10 cellular contexts compared by ENCODE assay signal in genomic region chr4:186765138-186765537, GRCh38. TPM values are rescaled to one million over a fixed set of nuclear protein-coding genes. Genes with fewer than 3 reads are reported as not detected.
DNase-seq lines count a peak whose midpoint lies in the region; ATAC-seq, FAIRE-seq and TF ChIP-seq lines count a peak whose summit lies in the region.
"Had no signal": no experiment of that assay in that cellular context is flagged by ENCODE, and none has a peak within 500 bp of the region (broad histone marks: within the 10 kb centered on the region; RNA-seq: fewer than 3 reads in every experiment).

No MANE protein-coding gene starts in this region.

- peak; percentile 54 for FAIRE-seq in HTR-8/SVneo (lab: Jason Lieb, UNC)
- no peak for FAIRE-seq in astrocyte (lab: Jason Lieb, UNC)

- H3K27ac ChIP-seq in astrocyte (ENCODE audit: low read depth, low read length), result no peak overlapping the region

- DNase-seq in AG10803 (ENCODE audit: low read depth), result peak; percentile 71
- no peak for DNase-seq in HTR-8/SVneo (ENCODE audit: insufficient read length, low spot score)
- peak; percentile 70 for DNase-seq in astrocyte (ENCODE audit: low read depth)
- DNase-seq in left colon, result peak; percentile 79 to 85
- DNase-seq in activated naive CD8-positive, alpha-beta T cell treated with anti-CD3 and anti-CD28 coated beads, Interleukin-2, amount 50 U/mL, for 24 hours, result no peak
- no peak for DNase-seq in activated CD4-positive, alpha-beta T cell treated with anti-CD3 and anti-CD28 coated beads for 36 hours
- no peak for DNase-seq in stimulated activated naive B cell treated with anti-CD40 and anti-IgM and Interleukin-4, amounts not matched to agents 10 μg/mL and 1 μg/mL and 100 μg/mL, for 72 hours

- no peaks in the 10 kb centered on the region for H3K36me3 ChIP-seq in astrocyte (ENCODE audit: insufficient read depth, low read length)

- no peaks in the 10 kb centered on the region for H3K79me2 ChIP-seq in astrocyte (ENCODE audit: insufficient read depth, low read length)

- H3K27me3 Mint-ChIP-seq in astrocyte (ENCODE audit: low read depth, unreplicated experiment), result no peaks in the 10 kb centered on the region
- no peaks in the 10 kb centered on the region for H3K27me3 Mint-ChIP-seq in activated naive CD8-positive, alpha-beta T cell treated with anti-CD3 and anti-CD28 coated beads, Interleukin-2, amount 50 U/mL, for 24 hours
- no peaks in the 10 kb centered on the region for H3K27me3 Mint-ChIP-seq in activated CD4-positive, alpha-beta T cell treated with anti-CD3 and anti-CD28 coated beads for 36 hours
- H3K27me3 Mint-ChIP-seq in stimulated activated naive B cell treated with anti-CD40 and anti-IgM and Interleukin-4, amounts not matched to agents 10 μg/mL and 1 μg/mL and 100 μg/mL, for 72 hours, result no peaks in the 10 kb centered on the region

- no peaks in the 10 kb centered on the region for H4K20me1 ChIP-seq in astrocyte (ENCODE audit: insufficient read depth, low read length)

- H3K9me3 Mint-ChIP-seq in astrocyte (ENCODE audit: unreplicated experiment), result no peaks in the 10 kb centered on the region
- peaks cover 16% of the 10 kb centered on the region for H3K9me3 Mint-ChIP-seq in activated naive CD8-positive, alpha-beta T cell treated with anti-CD3 and anti-CD28 coated beads, Interleukin-2, amount 50 U/mL, for 24 hours
- H3K9me3 Mint-ChIP-seq in activated CD4-positive, alpha-beta T cell treated with anti-CD3 and anti-CD28 coated beads for 36 hours (ENCODE audit: low read depth), result peaks cover 3% of the 10 kb centered on the region
- peaks cover 6 to 12% of the 10 kb centered on the region in 2 donors for H3K9me3 Mint-ChIP-seq in stimulated activated naive B cell treated with anti-CD40 and anti-IgM and Interleukin-4, amounts not matched to agents 10 μg/mL and 1 μg/mL and 100 μg/mL, for 72 hours

- peaks cover 9% of the 10 kb centered on the region for H3K4me1 Mint-ChIP-seq in astrocyte (ENCODE audit: low read depth, unreplicated experiment)
- no peaks in the 10 kb centered on the region for H3K4me1 Mint-ChIP-seq in activated naive CD8-positive, alpha-beta T cell treated with anti-CD3 and anti-CD28 coated beads, Interleukin-2, amount 50 U/mL, for 24 hours
- no peaks in the 10 kb centered on the region for H3K4me1 Mint-ChIP-seq in activated CD4-positive, alpha-beta T cell treated with anti-CD3 and anti-CD28 coated beads for 36 hours
- no peaks in the 10 kb centered on the region for H3K4me1 Mint-ChIP-seq in stimulated activated naive B cell treated with anti-CD40 and anti-IgM and Interleukin-4, amounts not matched to agents 10 μg/mL and 1 μg/mL and 100 μg/mL, for 72 hours
- H3K4me1 Mint-ChIP-seq: CD14-positive monocyte had no signal

- H3K4me3 ChIP-seq in AG10803 (ENCODE audit: low read length), result no peak overlapping the region
- H3K4me3 ChIP-seq in astrocyte (ENCODE audit: insufficient read depth, low read depth, low read length), result no peak overlapping the region

- TF ChIP-seq CTCF in AG10803 (conservative IDR thresholded peaks at IDR 0.05; ENCODE audit: low read length), result no peak
- TF ChIP-seq CTCF in astrocyte (IDR thresholded peaks at IDR 0.05; ENCODE audit: insufficient read depth, low read depth, low read length), result no peak

- H3K27me3 ChIP-seq in astrocyte (ENCODE audit: insufficient read depth, low read length), result no peaks in the 10 kb centered on the region

- H3K9ac ChIP-seq in astrocyte (ENCODE audit: low read length), result no peak overlapping the region

- peak; percentile 89 for ATAC-seq in left colon
- no peak for ATAC-seq in HG02884 (IDR thresholded peaks at IDR 0.05; ENCODE audit: unreplicated experiment)
- no peak for ATAC-seq in activated naive CD8-positive, alpha-beta T cell treated with anti-CD3 and anti-CD28 coated beads, Interleukin-2, amount 50 U/mL, for 24 hours
- ATAC-seq in activated CD4-positive, alpha-beta T cell treated with anti-CD3 and anti-CD28 coated beads for 36 hours, result no peak
- ATAC-seq in stimulated activated naive B cell treated with anti-CD40 and anti-IgM and Interleukin-4, amounts not matched to agents 10 μg/mL and 1 μg/mL and 100 μg/mL, for 72 hours (replicated peaks), result no peak

- no peaks in the 10 kb centered on the region for H3K9me3 ChIP-seq in astrocyte (ENCODE audit: insufficient read depth, low read depth, low read length)

- no peak overlapping the region for H3K4me3 Mint-ChIP-seq in astrocyte (ENCODE audit: unreplicated experiment)
- no peak overlapping the region for H3K4me3 Mint-ChIP-seq in activated naive CD8-positive, alpha-beta T cell treated with anti-CD3 and anti-CD28 coated beads, Interleukin-2, amount 50 U/mL, for 24 hours
- H3K4me3 Mint-ChIP-seq in activated CD4-positive, alpha-beta T cell treated with anti-CD3 and anti-CD28 coated beads for 36 hours, result no peak overlapping the region
- no peak overlapping the region for H3K4me3 Mint-ChIP-seq in stimulated activated naive B cell treated with anti-CD40 and anti-IgM and Interleukin-4, amounts not matched to agents 10 μg/mL and 1 μg/mL and 100 μg/mL, for 72 hours
- H3K4me3 Mint-ChIP-seq: brain, CD14-positive monocyte had no signal

- POLR2A ChIA-PET in activated CD4-positive, alpha-beta T cell treated with anti-CD3 and anti-CD28 coated beads for 36 hours (lab: Charles Lee), result no interaction called here

- peak overlapping the region; percentile 78 for H2AFZ ChIP-seq in astrocyte (ENCODE audit: low read depth, low read length)

- H3K4me2 ChIP-seq in astrocyte (ENCODE audit: low read length), result peak overlapping the region; percentile 71

- H3K36me3 Mint-ChIP-seq in astrocyte (ENCODE audit: low read depth, unreplicated experiment), result no peaks in the 10 kb centered on the region
- no peaks in the 10 kb centered on the region for H3K36me3 Mint-ChIP-seq in activated naive CD8-positive, alpha-beta T cell treated with anti-CD3 and anti-CD28 coated beads, Interleukin-2, amount 50 U/mL, for 24 hours (ENCODE audit: low read depth)
- no peaks in the 10 kb centered on the region for H3K36me3 Mint-ChIP-seq in activated CD4-positive, alpha-beta T cell treated with anti-CD3 and anti-CD28 coated beads for 36 hours (ENCODE audit: low read depth)
- no peaks in the 10 kb centered on the region for H3K36me3 Mint-ChIP-seq in stimulated activated naive B cell treated with anti-CD40 and anti-IgM and Interleukin-4, amounts not matched to agents 10 μg/mL and 1 μg/mL and 100 μg/mL, for 72 hours
- H3K36me3 Mint-ChIP-seq: brain, CD14-positive monocyte had no signal

- intact Hi-C loops in left colon (cut with DNase I, micrococcal nuclease), result no loop called here
- intact Hi-C loops in activated CD4-positive, alpha-beta T cell treated with anti-CD3 and anti-CD28 coated beads for 36 hours (cut with DNase I, micrococcal nuclease), result no loop called here

- peaks cover 7% of the 10 kb centered on the region for H3K4me1 ChIP-seq in astrocyte (ENCODE audit: insufficient read depth, low read length)

- H3K27ac Mint-ChIP-seq in astrocyte (ENCODE audit: unreplicated experiment), result no peak overlapping the region
- no peak overlapping the region for H3K27ac Mint-ChIP-seq in activated naive CD8-positive, alpha-beta T cell treated with anti-CD3 and anti-CD28 coated beads, Interleukin-2, amount 50 U/mL, for 24 hours
- H3K27ac Mint-ChIP-seq in activated CD4-positive, alpha-beta T cell treated with anti-CD3 and anti-CD28 coated beads for 36 hours, result no peak overlapping the region
- H3K27ac Mint-ChIP-seq in stimulated activated naive B cell treated with anti-CD40 and anti-IgM and Interleukin-4, amounts not matched to agents 10 μg/mL and 1 μg/mL and 100 μg/mL, for 72 hours, result no peak overlapping the region
- H3K27ac Mint-ChIP-seq: CD14-positive monocyte had no signal

- CTCF ChIA-PET in activated CD4-positive, alpha-beta T cell treated with anti-CD3 and anti-CD28 coated beads for 36 hours (lab: Charles Lee), result interaction anchor here (0.6 kb wide), 1 partner anchor 646 kb away, joined by 3 read pairs; no protein-coding TSS in a partner anchor

RNA-seq across cellular contexts. Expression of gene FAT1, which starts 41.5 kb away (rescaled TPM):
- total RNA-seq in astrocyte (590 and 591 TPM in 2 replicates), left colon (100 to 1,000 TPM; 291 to 299 TPM)
- under 1 TPM; 0.02 to 0.05 TPM for total RNA-seq in activated CD4-positive, alpha-beta T cell treated with anti-CD3 and anti-CD28 coated beads for 36 hours

Comparison
In these comparisons a context has a peak if more than half of its experiments do, and no peak if none do; other contexts are left out.
1. DNase-seq: peak in AG10803 (single experiment), astrocyte (single experiment) and left colon (2 of 2); none in HTR-8/SVneo (single experiment), activated naive CD8-positive, alpha-beta T cell treated with anti-CD3 and anti-CD28 coated beads, Interleukin-2, amount 50 U/mL, for 24 hours (single experiment), activated CD4-positive, alpha-beta T cell treated with anti-CD3 and anti-CD28 coated beads for 36 hours (single experiment) and stimulated activated naive B cell treated with anti-CD40 and anti-IgM and Interleukin-4, amounts not matched to agents 10 μg/mL and 1 μg/mL and 100 μg/mL, for 72 hours (single experiment).
2. RNA of gene FAT1, which starts 41.5 kb away (total RNA-seq): 590 to 591 TPM in astrocyte and 291 to 299 TPM in left colon; 0.02 to 0.05 TPM in activated CD4-positive, alpha-beta T cell treated with anti-CD3 and anti-CD28 coated beads for 36 hours; every median in the first group is over 100 times any median in the second.